In the genomic region with DNA sequence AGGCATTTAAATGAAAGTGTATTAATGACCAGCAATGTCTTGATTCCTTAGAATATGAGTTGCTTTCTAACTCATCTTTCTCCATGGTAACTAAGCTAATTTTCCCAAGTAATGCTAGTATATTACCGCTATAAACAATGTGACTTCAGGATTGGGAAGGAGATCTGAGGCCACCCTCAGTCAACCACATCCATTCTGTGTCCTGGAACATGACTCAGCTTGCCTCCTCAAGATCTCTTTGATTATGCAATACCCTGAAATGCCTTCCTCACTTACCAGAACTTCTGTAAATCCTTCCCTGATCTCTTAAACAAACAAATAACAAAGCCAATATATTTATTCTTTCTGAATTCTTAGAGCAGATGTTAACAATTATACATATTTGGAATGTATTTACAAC, we compare ENCODE assay signal across 18 cellular contexts.
DNase-seq lines count a peak whose midpoint lies in the region; ATAC-seq, FAIRE-seq and TF ChIP-seq lines count a peak whose summit lies in the region.
"Had no signal": no experiment of that assay in that cellular context is flagged by ENCODE, and none has a peak within 500 bp of the region (broad histone marks: within the 10 kb centered on the region; RNA-seq: fewer than 3 reads in every experiment).

No MANE protein-coding gene starts in this region.

- H3K27me3 Mint-ChIP-seq in CD14-positive monocyte (ENCODE audit: low read depth in 3 of 3) = no peaks in the 10 kb centered on the region
- H3K27me3 Mint-ChIP-seq: CD4-positive, alpha-beta memory T cell; natural killer cell treated with Interleukin-12 subunit alpha and Interleukin-12 subunit beta and Interleukin-15 and Interleukin-18, amount 100 ng/mL, for 72 hours had no signal

- H3K23ac ChIP-seq in mesenchymal stem cell (ENCODE audit: low read length in 2 of 2) = no peak overlapping the region

- no peak overlapping the region for H4K91ac ChIP-seq in mesenchymal stem cell (ENCODE audit: low read length)

- no peaks in the 10 kb centered on the region for H3K4me1 Mint-ChIP-seq in CD14-positive monocyte
- H3K4me1 Mint-ChIP-seq: CD4-positive, alpha-beta memory T cell had no signal

- peaks cover 0 to 3% (median 0%) of the 10 kb centered on the region in 7 donors for H3K9me3 Mint-ChIP-seq in CD14-positive monocyte

- TF ChIP-seq CTCF in mammary epithelial cell (conservative IDR thresholded peaks at IDR 0.05 in 1 of 2, IDR thresholded peaks at IDR 0.05 in 1 of 2; ENCODE audit: extremely low read depth in 1 of 2, insufficient read depth in 1 of 2, low read depth in 1 of 2, low read length in 2 of 2) (no peak), CD14-positive monocyte (IDR thresholded peaks at IDR 0.05) (no peak), lower lobe of right lung (IDR thresholded peaks at IDR 0.05) (no peak)

- no peaks in the 10 kb centered on the region for H3K36me3 Mint-ChIP-seq in CD14-positive monocyte
- H3K36me3 Mint-ChIP-seq: CD4-positive, alpha-beta memory T cell; natural killer cell treated with Interleukin-12 subunit alpha and Interleukin-12 subunit beta and Interleukin-15 and Interleukin-18, amount 100 ng/mL, for 72 hours had no signal

- no peaks in the 10 kb centered on the region for H3K79me2 ChIP-seq in mammary epithelial cell (ENCODE audit: insufficient read depth, low read length)

- H3K4ac ChIP-seq in mesenchymal stem cell (ENCODE audit: low read depth in 1 of 2, low read length in 2 of 2) = no peak overlapping the region

- H3K4me1 ChIP-seq in mammary epithelial cell (ENCODE audit: insufficient read depth, low read length) (peaks cover 4% of the 10 kb centered on the region), mesenchymal stem cell (ENCODE audit: control insufficient read depth, insufficient read depth, low read depth, low read length) (no peaks in the 10 kb centered on the region), small intestine (ENCODE audit: control insufficient read depth in 2 of 2, insufficient read depth in 1 of 2, low read depth in 1 of 2, low read length in 1 of 2) (no peaks in the 10 kb centered on the region), lower lobe of right lung (no peaks in the 10 kb centered on the region)

- H3K27ac ChIP-seq in mammary epithelial cell (ENCODE audit: insufficient read depth, low read depth, low read length) (no peak overlapping the region), mesenchymal stem cell (ENCODE audit: low read length, poor library complexity, severe bottlenecking) (no peak overlapping the region), small intestine (ENCODE audit: low read depth in 1 of 2, low read length in 1 of 2) (no peak overlapping the region), lower lobe of right lung (no peak overlapping the region)
- H3K27ac ChIP-seq: SK-N-MC had no signal

- no TSS peak for BruUV-seq in mammary epithelial cell (replicated peaks; lab: Mats Ljungman, UMichigan)

- in situ Hi-C loops in mammary epithelial cell (cut with MboI; ENCODE audit: low sequenced_read_pairs in 2 of 2) = no loop called here

- no peak overlapping the region for H2BK12ac ChIP-seq in mesenchymal stem cell (ENCODE audit: low read length in 2 of 2)

- H3K9me3 ChIP-seq in mammary epithelial cell (replicated peaks; ENCODE audit: insufficient read depth, low read length) (no peaks in the 10 kb centered on the region), mesenchymal stem cell (ENCODE audit: control insufficient read depth, low read length) (peaks cover 4% of the 10 kb centered on the region), small intestine (ENCODE audit: control insufficient read depth, low read depth) (no peaks in the 10 kb centered on the region), lower lobe of right lung (no peaks in the 10 kb centered on the region)

- no peak overlapping the region for H3K27ac Mint-ChIP-seq in CD14-positive monocyte
- H3K27ac Mint-ChIP-seq: activated T-helper 1 cell treated with anti-CD3 and anti-CD28 coated beads, Interleukin-12 subunit alpha, Interleukin-12 subunit beta, Interleukin-2, Interleukin-4 antibody, amounts not matched to agents 30 ng/mL and 10 ng/mL and 1 ng/mL, durations not matched to agents 14 hours and 24 hours and 36 hours; CD4-positive, alpha-beta memory T cell; natural killer cell treated with Interleukin-12 subunit alpha and Interleukin-12 subunit beta and Interleukin-15 and Interleukin-18, amount 100 ng/mL, for 72 hours had no signal

- H3K4me2 ChIP-seq in mammary epithelial cell (ENCODE audit: insufficient read depth, low read depth, low read length) (no peak overlapping the region), mesenchymal stem cell (ENCODE audit: low read length, poor library complexity, severe bottlenecking) (no peak overlapping the region)

- 0% methylated on average over 1 of the region's 1 CpG for WGBS in mammary epithelial cell (ENCODE audit: low coverage, missing lambda C conversion rate)
- WGBS in mesenchymal stem cell = 75% methylated on average over 1 of the region's 1 CpG
- 86 to 89% (median 88%) methylated on average over 1 of the region's 1 CpG for WGBS in small intestine, 3 donors

- no peak overlapping the region for H2AFZ ChIP-seq in mammary epithelial cell (ENCODE audit: low read depth, low read length)
- H2AFZ ChIP-seq in mesenchymal stem cell (ENCODE audit: low read depth, low read length) = no peak overlapping the region

- dilution Hi-C loops in mammary epithelial cell (cut with HindIII; ENCODE audit: low sequenced_read_pairs) = no loop called here

- H3K18ac ChIP-seq in mesenchymal stem cell (ENCODE audit: low read depth in 1 of 2, low read length in 2 of 2) = no peak overlapping the region

- CTCF ChIA-PET in mammary epithelial cell (lab: Charles Lee; ENCODE audit: low non-redundant PET) = no interaction called here

- H3K79me1 ChIP-seq in mesenchymal stem cell (replicated peaks; ENCODE audit: low read length, poor library complexity, severe bottlenecking) = no peaks in the 10 kb centered on the region

- H3K14ac ChIP-seq in mesenchymal stem cell (ENCODE audit: low read length in 2 of 2) = no peak overlapping the region

- no peak overlapping the region for H3K4me3 ChIP-seq in mammary epithelial cell (replicated peaks in 1 of 3; ENCODE audit: insufficient read depth in 1 of 3, low read depth in 2 of 3, low read length in 3 of 3)
- no peak overlapping the region for H3K4me3 ChIP-seq in mesenchymal stem cell (ENCODE audit: insufficient read depth in 1 of 2, low read depth in 1 of 2, low read length in 2 of 2)
- no peak overlapping the region for H3K4me3 ChIP-seq in small intestine (ENCODE audit: low read depth in 1 of 2, low read length in 2 of 2)
- H3K4me3 ChIP-seq in lower lobe of right lung = no peak overlapping the region
- H3K4me3 ChIP-seq: SK-N-MC had no signal

- no peak overlapping the region for H4K8ac ChIP-seq in mesenchymal stem cell (ENCODE audit: low read length)

- H3K36me3 ChIP-seq in mammary epithelial cell (ENCODE audit: insufficient read depth, low read length) = no peaks in the 10 kb centered on the region
- no peaks in the 10 kb centered on the region for H3K36me3 ChIP-seq in mesenchymal stem cell (ENCODE audit: control insufficient read depth in 1 of 2, insufficient read depth in 2 of 2, low read depth in 1 of 2, low read length in 2 of 2)
- no peaks in the 10 kb centered on the region for H3K36me3 ChIP-seq in small intestine (ENCODE audit: control insufficient read depth in 2 of 2, insufficient read depth in 2 of 2, low read length in 2 of 2)
- no peaks in the 10 kb centered on the region for H3K36me3 ChIP-seq in lower lobe of right lung

- H2AK5ac ChIP-seq in mesenchymal stem cell (ENCODE audit: low read length, severe bottlenecking) = no peak overlapping the region

- ATAC-seq in HG02870 (IDR thresholded peaks at IDR 0.05; ENCODE audit: unreplicated experiment) (no peak), lower lobe of right lung (no peak)
- ATAC-seq: left cardiac atrium; natural killer cell treated with Interleukin-12 subunit alpha and Interleukin-12 subunit beta and Interleukin-15 and Interleukin-18, amount 100 ng/mL, for 72 hours had no signal

- H4K20me1 ChIP-seq in mammary epithelial cell (ENCODE audit: insufficient read depth, low read length) = no peaks in the 10 kb centered on the region

- no peak for FAIRE-seq in small intestine (lab: Jason Lieb, UNC)
- FAIRE-seq: H54 had no signal

- H2BK5ac ChIP-seq in mesenchymal stem cell (ENCODE audit: low read depth, low read length, poor library complexity, severe bottlenecking) = no peak overlapping the region

- intact Hi-C loops in mammary epithelial cell (cut with micrococcal nuclease) = no loop called here
- intact Hi-C loops in CD14-positive monocyte (cut with micrococcal nuclease) = no loop called here
- intact Hi-C loops in lower lobe of right lung (cut with DNase I) = no loop called here

- no peak overlapping the region for H2BK120ac ChIP-seq in mesenchymal stem cell (ENCODE audit: low read depth, low read length)

- H3K27me3 ChIP-seq in mammary epithelial cell (ENCODE audit: insufficient read depth, low read length) = no peaks in the 10 kb centered on the region
- H3K27me3 ChIP-seq in mesenchymal stem cell (ENCODE audit: control insufficient read depth in 1 of 2, insufficient read depth in 1 of 2, low read length in 2 of 2) = no peaks in the 10 kb centered on the region
- H3K27me3 ChIP-seq in small intestine (ENCODE audit: control insufficient read depth in 2 of 2, insufficient read depth in 2 of 2, low read length in 2 of 2) = no peaks in the 10 kb centered on the region
- no peaks in the 10 kb centered on the region for H3K27me3 ChIP-seq in lower lobe of right lung (ENCODE audit: low read depth)

- H2BK15ac ChIP-seq in mesenchymal stem cell (ENCODE audit: low read depth, poor library complexity, severe bottlenecking) = no peak overlapping the region

- DNase-seq in ELR (ENCODE audit: low read depth) (peak; percentile 61), NCI-H69 (lab: John Stamatoyannopoulos, UW) (peak; percentile 14), mammary epithelial cell (peak; percentile 25), mesenchymal stem cell (peak; percentile 92), CD14-positive monocyte (ENCODE audit: low spot score) (no peak), small intestine (no peak), lower lobe of right lung (no peak)
- DNase-seq: activated CD4-positive, alpha-beta T cell treated with anti-CD3 and anti-CD28 coated beads for 1 hour; CD4-positive, alpha-beta memory T cell; left cardiac atrium; NCI-H446; stimulated activated CD4-positive, alpha-beta T cell treated with anti-CD3 and anti-CD28 coated beads, Interleukin-12 subunit alpha, Interleukin-12 subunit beta, amount 100 ng/mL, for 4 hours; stimulated activated CD8-positive, alpha-beta memory T cell treated with anti-CD3 and anti-CD28 coated beads, Interleukin-4, amount 100 ng/mL, for 48 hours had no signal

- H3K9ac ChIP-seq in mammary epithelial cell (ENCODE audit: insufficient read depth, low read length) (no peak overlapping the region), mesenchymal stem cell (ENCODE audit: low read length) (no peak overlapping the region)

- H3K4me3 Mint-ChIP-seq in CD14-positive monocyte = no peak overlapping the region
- H3K4me3 Mint-ChIP-seq: activated T-helper 1 cell treated with anti-CD3 and anti-CD28 coated beads, Interleukin-12 subunit alpha, Interleukin-12 subunit beta, Interleukin-2, Interleukin-4 antibody, amounts not matched to agents 30 ng/mL and 10 ng/mL and 1 ng/mL, durations not matched to agents 14 hours and 24 hours and 36 hours; CD4-positive, alpha-beta memory T cell; natural killer cell treated with Interleukin-12 subunit alpha and Interleukin-12 subunit beta and Interleukin-15 and Interleukin-18, amount 100 ng/mL, for 72 hours had no signal

Comparison
In these comparisons a context has a peak if more than half of its experiments do, and no peak if none do; other contexts are left out.
1. DNase-seq: peak in ELR (single experiment), NCI-H69 (single experiment), mammary epithelial cell (single experiment) and mesenchymal stem cell (single experiment); none in CD14-positive monocyte (single experiment), small intestine (single experiment) and lower lobe of right lung (single experiment).